In the genomic region with DNA sequence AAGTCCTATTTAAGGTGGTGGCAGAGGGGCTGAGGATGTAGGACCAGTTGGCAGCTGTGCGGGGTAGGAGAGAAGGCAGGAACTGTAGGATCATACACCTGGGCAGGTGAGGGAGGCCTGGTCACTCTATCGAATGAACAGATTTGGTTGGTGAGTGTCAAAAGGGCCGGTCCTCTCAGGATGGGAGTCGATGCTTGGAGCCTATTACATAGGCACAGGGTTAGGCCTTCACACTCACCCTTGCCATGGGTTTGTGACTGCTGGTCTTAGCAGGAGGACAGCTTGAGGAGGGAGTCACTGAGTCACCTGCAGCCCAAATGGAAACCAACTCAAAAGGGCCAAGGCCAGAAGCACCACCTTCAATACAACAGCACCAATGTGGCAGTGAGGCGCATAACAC, we compare ENCODE assay signal across 1 cellular context.
TF ChIP-seq lines count a peak whose summit lies in the region.

No MANE protein-coding gene starts in this region.

TF ChIP-seq in IMR-90, 13 proteins besides CTCF, POLR2A, EP300 and RAD21 (continued from another document):
- TF ChIP-seq, protein P1, sequence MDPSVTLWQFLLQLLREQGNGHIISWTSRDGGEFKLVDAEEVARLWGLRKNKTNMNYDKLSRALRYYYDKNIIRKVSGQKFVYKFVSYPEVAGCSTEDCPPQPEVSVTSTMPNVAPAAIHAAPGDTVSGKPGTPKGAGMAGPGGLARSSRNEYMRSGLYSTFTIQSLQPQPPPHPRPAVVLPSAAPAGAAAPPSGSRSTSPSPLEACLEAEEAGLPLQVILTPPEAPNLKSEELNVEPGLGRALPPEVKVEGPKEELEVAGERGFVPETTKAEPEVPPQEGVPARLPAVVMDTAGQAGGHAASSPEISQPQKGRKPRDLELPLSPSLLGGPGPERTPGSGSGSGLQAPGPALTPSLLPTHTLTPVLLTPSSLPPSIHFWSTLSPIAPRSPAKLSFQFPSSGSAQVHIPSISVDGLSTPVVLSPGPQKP (IDR thresholded peaks at IDR 0.05; ENCODE audit: borderline replicate concordance, low read depth, low read length), result no peak
- TF ChIP-seq FOS (IDR thresholded peaks at IDR 0.05; ENCODE audit: low read depth, low read length), result no peak
- TF ChIP-seq MAZ (IDR thresholded peaks at IDR 0.05; ENCODE audit: borderline replicate concordance, low read depth, low read length), result no peak
